ENCODE assay signal across 17 cellular contexts in genomic region chr9:134984372-134985240, GRCh38.
DNase-seq lines count a peak whose midpoint lies in the region; TF ChIP-seq lines count a peak whose summit lies in the region.
"Had no signal": no experiment of that assay in that cellular context is flagged by ENCODE, and none has a peak within 500 bp of the region (broad histone marks: within the 10 kb centered on the region; RNA-seq: fewer than 3 reads in every experiment).

No MANE protein-coding gene starts in this region.

- no peaks in the 10 kb centered on the region for H3K4me1 Mint-ChIP-seq in activated CD4-positive, alpha-beta T cell treated with anti-CD3 and anti-CD28 coated beads, Interleukin-2, amount 10 ng/mL, durations not matched to agents 24 days and 14 days
- H3K4me1 Mint-ChIP-seq: IgD-negative memory B cell had no signal

- intact Hi-C loops in OCI-LY7 (cut with micrococcal nuclease; ENCODE audit: unreplicated experiment) = no loop called here
- intact Hi-C loops in activated CD4-positive, alpha-beta T cell treated with anti-CD3 and anti-CD28 coated beads, Interleukin-2, amount 10 ng/mL, durations not matched to agents 24 days and 14 days (cut with micrococcal nuclease) = no loop called here

- H3K27ac Mint-ChIP-seq in activated CD4-positive, alpha-beta T cell treated with anti-CD3 and anti-CD28 coated beads, Interleukin-2, amount 10 ng/mL, durations not matched to agents 24 days and 14 days = no peak overlapping the region
- H3K27ac Mint-ChIP-seq: CD8-positive, alpha-beta T cell; IgD-negative memory B cell had no signal

- no peak overlapping the region for H4K8ac ChIP-seq in neuronal stem cell (ENCODE audit: low read depth, low read length)

- H3K4me1 ChIP-seq in neuronal stem cell (ENCODE audit: control insufficient read depth in 2 of 2, insufficient read depth in 1 of 2, low read depth in 1 of 2, low read length in 2 of 2) = no peaks in the 10 kb centered on the region
- no peaks in the 10 kb centered on the region for H3K4me1 ChIP-seq in suprapubic skin
- H3K4me1 ChIP-seq in OCI-LY7 (ENCODE audit: insufficient read depth, low read length, poor library complexity, severe bottlenecking) = peaks cover 6% of the 10 kb centered on the region
- H3K4me1 ChIP-seq: HAP-1 had no signal

- H3K27ac ChIP-seq in neuronal stem cell (replicated peaks; ENCODE audit: low read length) = no peak overlapping the region
- no peak overlapping the region for H3K27ac ChIP-seq in suprapubic skin
- H3K27ac ChIP-seq in OCI-LY7 (ENCODE audit: low read depth, low read length, poor library complexity, severe bottlenecking) = no peak overlapping the region

- TF ChIP-seq EP300 in suprapubic skin (IDR thresholded peaks at IDR 0.05) = no peak

- H2AFZ ChIP-seq in neuronal stem cell (ENCODE audit: low read length) = no peak overlapping the region
- no peak overlapping the region for H2AFZ ChIP-seq in OCI-LY7 (ENCODE audit: low read length)

- peak overlapping the region; percentile 13 for H2AK5ac ChIP-seq in neuronal stem cell (ENCODE audit: low read depth, low read length)

- no peaks in the 10 kb centered on the region for H4K20me1 ChIP-seq in OCI-LY7 (ENCODE audit: insufficient read depth, low read length)

- no peaks in the 10 kb centered on the region for H3K9me2 ChIP-seq in OCI-LY7 (ENCODE audit: insufficient read depth, low read length)

- H3K4me3 ChIP-seq in neuronal stem cell (ENCODE audit: low read length in 2 of 2) (no peak overlapping the region), suprapubic skin (no peak overlapping the region), OCI-LY7 (ENCODE audit: low read depth, low read length, poor library complexity, severe bottlenecking) (no peak overlapping the region)
- H3K4me3 ChIP-seq: HAP-1 had no signal

- TF ChIP-seq CTCF in suprapubic skin (IDR thresholded peaks at IDR 0.05) = no peak
- TF ChIP-seq CTCF in OCI-LY7 (conservative IDR thresholded peaks at IDR 0.05; ENCODE audit: low read length) = no peak

- H4K91ac ChIP-seq in neuronal stem cell (ENCODE audit: low read depth, low read length, poor library complexity) = no peak overlapping the region

- peaks cover 4% of the 10 kb centered on the region for H3K9me3 Mint-ChIP-seq in activated CD4-positive, alpha-beta T cell treated with anti-CD3 and anti-CD28 coated beads, Interleukin-2, amount 10 ng/mL, durations not matched to agents 24 days and 14 days

- H3K9ac ChIP-seq in neuronal stem cell (ENCODE audit: low read depth, low read length, poor library complexity) = no peak overlapping the region

- no peak overlapping the region for H3K4ac ChIP-seq in neuronal stem cell (ENCODE audit: low read length)

- no peaks in the 10 kb centered on the region for H3K36me3 ChIP-seq in neuronal stem cell (replicated peaks in 1 of 2; ENCODE audit: control insufficient read depth in 2 of 2, insufficient read depth in 2 of 2, low read length in 2 of 2)
- H3K36me3 ChIP-seq in suprapubic skin = no peaks in the 10 kb centered on the region
- H3K36me3 ChIP-seq in OCI-LY7 (ENCODE audit: insufficient read depth, low read length) = no peaks in the 10 kb centered on the region
- H3K36me3 ChIP-seq: HAP-1 had no signal

- peak; percentile 10 for DNase-seq in activated T-cell treated with anti-CD3 and anti-CD28 coated beads, Interleukin-2, amount 50 U/mL, for 1 hour
- DNase-seq in activated T-cell treated with anti-CD3 and anti-CD28 coated beads, Interleukin-2, amount 50 U/mL, for 48 hours = no peak
- DNase-seq in RPMI8226 (peak; percentile 72), neuronal stem cell (ENCODE audit: low spot score) (no peak), suprapubic skin (ENCODE audit: low spot score in 2 of 2) (peak; percentile 51 to 66), OCI-LY7 (ENCODE audit: low spot score) (no peak)
- DNase-seq in activated CD4-positive, alpha-beta T cell treated with anti-CD3 and anti-CD28 coated beads, Interleukin-2, amount 10 ng/mL, durations not matched to agents 24 days and 14 days = no peak
- DNase-seq: Calu3; CD8-positive, alpha-beta T cell; MM.1S; NCI-H1092 treated with DMSO at 0.1 percent for 48 hours; NCI-H146; NCI-H2029 treated with DMSO at 0.1 percent for 48 hours; NCI-H2171; NCI-H526 had no signal

- no peak overlapping the region for H2BK15ac ChIP-seq in neuronal stem cell (ENCODE audit: low read length)

- no TSS peak for BruUV-seq in OCI-LY7 (replicated peaks; lab: Mats Ljungman, UMichigan)

- no CpG with 5 or more reads among the region's 22 CpGs for WGBS in neuronal stem cell (ENCODE audit: extremely low coverage in 2 of 2, insufficient read length in 2 of 2, insufficient replicate concordance in 1 of 2), 2 donors
- WGBS in suprapubic skin = 92% methylated on average over 15 of the region's 22 CpGs

- no peak overlapping the region for H3K23ac ChIP-seq in neuronal stem cell (ENCODE audit: low read depth, low read length, poor library complexity)

- peak overlapping the region; percentile 47 for H3K14ac ChIP-seq in neuronal stem cell (ENCODE audit: low read length)

- no peaks in the 10 kb centered on the region for H3K27me3 ChIP-seq in neuronal stem cell (ENCODE audit: control insufficient read depth in 3 of 3, insufficient read depth in 3 of 3, low read depth in 1 of 3, low read length in 3 of 3)
- peaks cover 15% of the 10 kb centered on the region for H3K27me3 ChIP-seq in suprapubic skin

- H2BK12ac ChIP-seq in neuronal stem cell (ENCODE audit: low read length) = no peak overlapping the region

- no peaks in the 10 kb centered on the region for H3K79me2 ChIP-seq in OCI-LY7 (ENCODE audit: insufficient read depth, low read depth, low read length)

- H3K18ac ChIP-seq in neuronal stem cell (ENCODE audit: low read length) = no peak overlapping the region

- peaks cover 0 to 2% of the 10 kb centered on the region in 2 donors for H3K9me3 ChIP-seq in neuronal stem cell (replicated peaks in 1 of 2; ENCODE audit: control insufficient read depth in 2 of 2, insufficient read depth in 1 of 2, low read depth in 1 of 2, low read length in 2 of 2)
- H3K9me3 ChIP-seq in suprapubic skin = no peaks in the 10 kb centered on the region
- H3K9me3 ChIP-seq in OCI-LY7 (ENCODE audit: low read length) = no peaks in the 10 kb centered on the region; the same call in 1 of the 2 replicates
- H3K9me3 ChIP-seq: HAP-1 had no signal

- no peak overlapping the region for H2BK5ac ChIP-seq in neuronal stem cell (ENCODE audit: low read length)

- CTCF ChIA-PET in OCI-LY7 (lab: Charles Lee; ENCODE audit: unreplicated experiment) = no interaction called here

- no peak overlapping the region for H3K4me2 ChIP-seq in neuronal stem cell (ENCODE audit: insufficient read depth, low read length, poor library complexity, severe bottlenecking)
- H3K4me2 ChIP-seq in OCI-LY7 (ENCODE audit: low read length) = no peak overlapping the region

- H3K79me1 ChIP-seq in neuronal stem cell (ENCODE audit: low read depth, low read length) = peaks cover 1% of the 10 kb centered on the region

- POLR2A ChIA-PET in OCI-LY7 (lab: Charles Lee) = interaction anchor here (1.1 kb wide), 1 partner anchor 54 kb away, joined by 13 read pairs; no protein-coding TSS in a partner anchor

- no peaks in the 10 kb centered on the region for H3K36me3 Mint-ChIP-seq in activated CD4-positive, alpha-beta T cell treated with anti-CD3 and anti-CD28 coated beads, Interleukin-2, amount 10 ng/mL, durations not matched to agents 24 days and 14 days (ENCODE audit: low read depth)
- H3K36me3 Mint-ChIP-seq: CD8-positive, alpha-beta T cell had no signal

- no peaks in the 10 kb centered on the region for H3K27me3 Mint-ChIP-seq in activated CD4-positive, alpha-beta T cell treated with anti-CD3 and anti-CD28 coated beads, Interleukin-2, amount 10 ng/mL, durations not matched to agents 24 days and 14 days

- no peak for TF ChIP-seq POLR2A in suprapubic skin (IDR thresholded peaks at IDR 0.05)

- H2BK120ac ChIP-seq in neuronal stem cell (ENCODE audit: low read depth, low read length) = no peak overlapping the region

- no peak overlapping the region for H3K4me3 Mint-ChIP-seq in activated CD4-positive, alpha-beta T cell treated with anti-CD3 and anti-CD28 coated beads, Interleukin-2, amount 10 ng/mL, durations not matched to agents 24 days and 14 days
- H3K4me3 Mint-ChIP-seq: CD8-positive, alpha-beta T cell; IgD-negative memory B cell had no signal

Comparison
In these comparisons a context has a peak if more than half of its experiments do, and no peak if none do; other contexts are left out.
1. DNase-seq: peak in activated T-cell treated with anti-CD3 and anti-CD28 coated beads, Interleukin-2, amount 50 U/mL, for 1 hour (single experiment), RPMI8226 (single experiment) and suprapubic skin (2 of 2); none in activated T-cell treated with anti-CD3 and anti-CD28 coated beads, Interleukin-2, amount 50 U/mL, for 48 hours (0 of 2), neuronal stem cell (single experiment), OCI-LY7 (single experiment) and activated CD4-positive, alpha-beta T cell treated with anti-CD3 and anti-CD28 coated beads, Interleukin-2, amount 10 ng/mL, durations not matched to agents 24 days and 14 days (single experiment).